In genomic region chr19:15113245-15114152, GRCh38 we compare ENCODE assay signal across 1 cellular context.
TF ChIP-seq lines count a peak whose summit lies in the region.

No MANE protein-coding gene starts in this region.

TF ChIP-seq in H1, 55 proteins besides CTCF, POLR2A, EP300 and RAD21:
- TF ChIP-seq SP2 (IDR thresholded peaks at IDR 0.05; ENCODE audit: low read length) (peak; percentile 9; the same call in 1 of the 2 replicates), GABPA (IDR thresholded peaks at IDR 0.05; ENCODE audit: borderline replicate concordance, insufficient read depth, low read length) (peak; percentile 88), MAX (IDR thresholded peaks at IDR 0.05) (peak; percentile 42; the same call in 1 of the 2 replicates), TCF12 (IDR thresholded peaks at IDR 0.05; ENCODE audit: low read depth, low read length) (no peak), SP1 (IDR thresholded peaks at IDR 0.05; ENCODE audit: low read depth, low read length) (0 out of 2 replicates have a peak, but pooled peaks have one; percentile 27)
